ENCODE assay signal across 10 cellular contexts in genomic region chr6:79250107-79250514, GRCh38.
DNase-seq lines count a peak whose midpoint lies in the region; ATAC-seq, FAIRE-seq and TF ChIP-seq lines count a peak whose summit lies in the region.
"Had no signal": no experiment of that assay in that cellular context is flagged by ENCODE, and none has a peak within 500 bp of the region (broad histone marks: within the 10 kb centered on the region; RNA-seq: fewer than 3 reads in every experiment).

No MANE protein-coding gene starts in this region.

- H3K4me1 Mint-ChIP-seq in stimulated activated memory B cell treated with anti-CD40 and anti-IgM and Interleukin-4, amounts not matched to agents 10 μg/mL and 1 μg/mL and 100 μg/mL, for 72 hours = peaks cover 13% of the 10 kb centered on the region
- H3K4me1 Mint-ChIP-seq: T-cell had no signal

- H3K27me3 Mint-ChIP-seq in stimulated activated memory B cell treated with anti-CD40 and anti-IgM and Interleukin-4, amounts not matched to agents 10 μg/mL and 1 μg/mL and 100 μg/mL, for 72 hours = no peaks in the 10 kb centered on the region
- H3K27me3 Mint-ChIP-seq: dendritic cell treated with granulocyte-macrophage colony-stimulating factor and Interleukin-4, amounts not matched to agents 40 ng/mL and 50 ng/mL, for 4 days had no signal

- no peak overlapping the region for H3K4me3 Mint-ChIP-seq in stimulated activated memory B cell treated with anti-CD40 and anti-IgM and Interleukin-4, amounts not matched to agents 10 μg/mL and 1 μg/mL and 100 μg/mL, for 72 hours
- H3K4me3 Mint-ChIP-seq: dendritic cell treated with granulocyte-macrophage colony-stimulating factor and Interleukin-4, amounts not matched to agents 40 ng/mL and 50 ng/mL, for 4 days; T-cell had no signal

- FAIRE-seq in D721Med (lab: Jason Lieb, UNC) = no peak

- ATAC-seq in GM19324 (IDR thresholded peaks at IDR 0.05; ENCODE audit: low FRiP score, unreplicated experiment) (peak; percentile 47), HG03103 (IDR thresholded peaks at IDR 0.05; ENCODE audit: low read depth, unreplicated experiment) (peak; percentile 66)
- no peak for ATAC-seq in stimulated activated memory B cell treated with anti-CD40 and anti-IgM and Interleukin-4, amounts not matched to agents 10 μg/mL and 1 μg/mL and 100 μg/mL, for 72 hours
- ATAC-seq: T-cell had no signal

- H3K36me3 Mint-ChIP-seq in stimulated activated memory B cell treated with anti-CD40 and anti-IgM and Interleukin-4, amounts not matched to agents 10 μg/mL and 1 μg/mL and 100 μg/mL, for 72 hours = peaks cover 3% of the 10 kb centered on the region
- H3K36me3 Mint-ChIP-seq: T-cell had no signal

- H3K27ac Mint-ChIP-seq in stimulated activated memory B cell treated with anti-CD40 and anti-IgM and Interleukin-4, amounts not matched to agents 10 μg/mL and 1 μg/mL and 100 μg/mL, for 72 hours = no peak overlapping the region
- H3K27ac Mint-ChIP-seq: dendritic cell treated with granulocyte-macrophage colony-stimulating factor and Interleukin-4, amounts not matched to agents 40 ng/mL and 50 ng/mL, for 4 days; T-cell had no signal

- peak; percentile 7 for TF ChIP-seq CTCF in D721Med (IDR thresholded peaks at IDR 0.05; ENCODE audit: insufficient read depth, missing control alignments)

- DNase-seq in D721Med (ENCODE audit: insufficient read length, low spot score) (no peak), erythroblast (lab: John Stamatoyannopoulos, UW) (peak; percentile 16 to 28), cortex of kidney (lab: John Stamatoyannopoulos, UW) (no peak), D341Med (ENCODE audit: low spot score) (no peak)
- DNase-seq in activated CD4-positive, CD25-positive, alpha-beta regulatory T cell (lab: John Stamatoyannopoulos, UW) = no peak

- peaks cover 2% of the 10 kb centered on the region for H3K9me3 Mint-ChIP-seq in stimulated activated memory B cell treated with anti-CD40 and anti-IgM and Interleukin-4, amounts not matched to agents 10 μg/mL and 1 μg/mL and 100 μg/mL, for 72 hours

- TF ChIP-seq POLR2A in erythroblast (IDR thresholded peaks at IDR 0.05; ENCODE audit: low read length) = no peak

Comparison
In these comparisons a context has a peak if more than half of its experiments do, and no peak if none do; other contexts are left out.
1. DNase-seq: peak in erythroblast (2 of 2); none in D721Med (single experiment), cortex of kidney (single experiment), D341Med (single experiment) and activated CD4-positive, CD25-positive, alpha-beta regulatory T cell (0 of 4).